25 cellular contexts compared by ENCODE assay signal in genomic region chr17:34114174-34114573, GRCh38.
"Had no signal": no experiment of that assay in that cellular context is flagged by ENCODE, and none has a peak within 500 bp of the region (broad histone marks: within the 10 kb centered on the region; RNA-seq: fewer than 3 reads in every experiment).

No MANE protein-coding gene starts in this region.

- DNase-seq: colonic mucosa; effector memory CD4-positive, alpha-beta T cell; esophagus squamous epithelium; foreskin melanocyte; kidney; left colon; mesenchymal stem cell; naive thymus-derived CD4-positive, alpha-beta T cell; nephron progenitor cell; nucleus accumbens; ovary; posterior cingulate gyrus; psoas muscle; right lobe of liver; small intestine; stimulated activated CD4-positive, alpha-beta T cell treated with anti-CD3 and anti-CD28 coated beads, Interleukin-15, amount 100 ng/mL, for 24 hours; stimulated activated CD4-positive, alpha-beta T cell treated with anti-CD3 and anti-CD28 coated beads, Interleukin-2, amount 100 ng/mL, for 48 hours; stimulated activated naive B cell treated with anti-CD40 and anti-IgM and Interleukin-4, amounts not matched to agents 10 μg/mL and 1 μg/mL and 100 μg/mL, for 72 hours; upper lobe of left lung had no signal

- H3K27ac Mint-ChIP-seq: dendritic cell treated with granulocyte-macrophage colony-stimulating factor and Interleukin-4, amounts not matched to agents 40 ng/mL and 50 ng/mL, for 4 days; mesothelial cell of epicardium; naive thymus-derived CD4-positive, alpha-beta T cell; nephron progenitor cell; stimulated activated naive B cell treated with anti-CD40 and anti-IgM and Interleukin-4, amounts not matched to agents 10 μg/mL and 1 μg/mL and 100 μg/mL, for 72 hours; stimulated activated naive CD8-positive, alpha-beta T cell treated with anti-CD3 and anti-CD28 coated beads, Interleukin-15, Interleukin-2, amounts not matched to agents 100 ng/mL and 50 ng/mL, for 24 hours had no signal

- H3K36me3 Mint-ChIP-seq: mesothelial cell of epicardium; naive thymus-derived CD4-positive, alpha-beta T cell; stimulated activated naive B cell treated with anti-CD40 and anti-IgM and Interleukin-4, amounts not matched to agents 10 μg/mL and 1 μg/mL and 100 μg/mL, for 72 hours had no signal

- H3K27me3 ChIP-seq: colonic mucosa, ovary, right lobe of liver, tibial nerve had no signal

- ATAC-seq: left colon; naive thymus-derived CD4-positive, alpha-beta T cell; psoas muscle; right lobe of liver; stimulated activated naive B cell treated with anti-CD40 and anti-IgM and Interleukin-4, amounts not matched to agents 10 μg/mL and 1 μg/mL and 100 μg/mL, for 72 hours had no signal

- H3K9me3 Mint-ChIP-seq: central memory CD8-positive, alpha-beta T cell; dendritic cell treated with granulocyte-macrophage colony-stimulating factor and Interleukin-4, amounts not matched to agents 40 ng/mL and 50 ng/mL, for 4 days; mesothelial cell of epicardium; nephron progenitor cell; stimulated activated naive B cell treated with anti-CD40 and anti-IgM and Interleukin-4, amounts not matched to agents 10 μg/mL and 1 μg/mL and 100 μg/mL, for 72 hours; stimulated activated naive CD8-positive, alpha-beta T cell treated with anti-CD3 and anti-CD28 coated beads, Interleukin-15, Interleukin-2, amounts not matched to agents 100 ng/mL and 50 ng/mL, for 24 hours had no signal

- H3K4me3 Mint-ChIP-seq: central memory CD8-positive, alpha-beta T cell; dendritic cell treated with granulocyte-macrophage colony-stimulating factor and Interleukin-4, amounts not matched to agents 40 ng/mL and 50 ng/mL, for 4 days; mesothelial cell of epicardium; naive thymus-derived CD4-positive, alpha-beta T cell; nephron progenitor cell; stimulated activated naive B cell treated with anti-CD40 and anti-IgM and Interleukin-4, amounts not matched to agents 10 μg/mL and 1 μg/mL and 100 μg/mL, for 72 hours; stimulated activated naive CD8-positive, alpha-beta T cell treated with anti-CD3 and anti-CD28 coated beads, Interleukin-15, Interleukin-2, amounts not matched to agents 100 ng/mL and 50 ng/mL, for 24 hours had no signal

- H3K36me3 ChIP-seq: colonic mucosa, esophagus squamous epithelium, ovary, right lobe of liver, thoracic aorta, tibial nerve, upper lobe of left lung had no signal

- H3K4me1 Mint-ChIP-seq: central memory CD8-positive, alpha-beta T cell; mesothelial cell of epicardium; naive thymus-derived CD4-positive, alpha-beta T cell; nephron progenitor cell; stimulated activated naive B cell treated with anti-CD40 and anti-IgM and Interleukin-4, amounts not matched to agents 10 μg/mL and 1 μg/mL and 100 μg/mL, for 72 hours had no signal

- H3K27ac ChIP-seq: colonic mucosa, esophagus squamous epithelium, ovary, psoas muscle, right lobe of liver, thoracic aorta, tibial nerve, upper lobe of left lung had no signal

- H3K9me3 ChIP-seq: colonic mucosa, esophagus squamous epithelium, ovary, psoas muscle, right lobe of liver, thoracic aorta, tibial nerve, upper lobe of left lung had no signal

- H3K4me3 ChIP-seq: colonic mucosa, esophagus squamous epithelium, ovary, psoas muscle, right lobe of liver, thoracic aorta, tibial nerve, upper lobe of left lung had no signal

- H3K4me1 ChIP-seq: colonic mucosa, psoas muscle, tibial nerve, upper lobe of left lung had no signal
